In the genomic region with DNA sequence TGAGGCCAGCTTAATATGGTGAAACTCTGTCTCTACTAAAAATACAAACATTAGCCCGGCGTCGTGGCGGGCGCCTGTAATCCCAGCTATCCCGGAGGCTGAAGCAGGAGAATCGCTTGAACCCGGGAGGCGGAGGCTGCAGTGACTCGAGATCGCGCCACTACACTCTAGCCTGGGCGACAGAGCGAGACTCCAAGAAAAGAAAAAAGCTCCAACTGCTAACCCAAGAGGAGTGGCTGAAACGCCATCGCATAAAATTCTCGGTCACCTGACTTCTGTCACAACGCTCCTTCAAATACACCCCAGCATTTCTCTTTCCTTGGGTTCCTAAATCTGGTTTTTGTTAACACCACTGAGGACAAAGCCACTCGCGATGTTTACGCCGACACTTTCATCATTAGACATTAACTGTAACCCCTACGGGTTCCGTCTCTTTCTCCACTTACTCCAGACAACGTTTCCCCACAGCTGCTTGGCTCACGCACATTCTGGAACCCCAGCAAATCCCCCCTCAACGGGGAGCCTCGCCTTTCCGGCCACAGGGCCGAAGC, we compare ENCODE assay signal across 6 cellular contexts. TPM values are rescaled to one million over a fixed set of nuclear protein-coding genes. Genes with fewer than 3 reads are reported as not detected.
DNase-seq lines count a peak whose midpoint lies in the region.

No MANE protein-coding gene starts in this region.

- DNase-seq in SIG-M5 treated with dmso at 0.1 percent for 504 hours (lab: John Stamatoyannopoulos, UW; ENCODE audit: unreplicated experiment), result peak; percentile 73
- DNase-seq in SIG-M5 (lab: John Stamatoyannopoulos, UW), result no peak
- DNase-seq in NCI-H748 treated with DMSO at 0.1 percent for 48 hours (lab: John Stamatoyannopoulos, UW), result peak; percentile 42
- no peak for DNase-seq in SHP77 treated with DMSO at 0.1 percent for 48 hours (lab: John Stamatoyannopoulos, UW)

- peak overlapping the region; percentile 96 to 99 for H3K4me3 ChIP-seq in esophagus (ENCODE audit: low read depth in 1 of 2, low read length in 2 of 2)
- peak overlapping the region; percentile 67 to 100 (median 82) for H3K4me3 ChIP-seq in skin epidermis

- H3K36me3 ChIP-seq in esophagus (ENCODE audit: control insufficient read depth in 2 of 2, insufficient read depth in 2 of 2, low read length in 1 of 2), result peaks cover 3 to 5% of the 10 kb centered on the region in 2 donors

- 0% methylated on average over 30 of the region's 30 CpGs for WGBS in esophagus, 2 donors

- no peaks in the 10 kb centered on the region for H3K27me3 ChIP-seq in esophagus (ENCODE audit: control insufficient read depth in 1 of 2, insufficient read depth in 2 of 2, low read length in 2 of 2)

- H3K9me3 ChIP-seq in esophagus (ENCODE audit: control insufficient read depth in 2 of 2, insufficient read depth in 1 of 2, low read depth in 1 of 2, low read length in 1 of 2), result no peaks in the 10 kb centered on the region

- H3K4me1 ChIP-seq in esophagus (ENCODE audit: control insufficient read depth in 2 of 2, insufficient read depth in 2 of 2, low read length in 1 of 2), result peaks cover 0 to 3% of the 10 kb centered on the region in 2 donors

- H3K27ac ChIP-seq in esophagus (ENCODE audit: low read depth in 2 of 2, low read length in 1 of 2) (peak overlapping the region; percentile 100), skin epidermis (peak overlapping the region; percentile 96 to 100 (median 100))

RNA-seq across cellular contexts. Expression of a gene that starts 0.7 kb away (rescaled TPM):
- 100 to 1,000 TPM in 1 of 2 donors, 10 to 100 TPM in 1; 75.9 to 460 TPM for polyA plus RNA-seq in esophagus

RNA-seq across cellular contexts. Expression of a gene that starts 25.1 kb away (rescaled TPM):
- polyA plus RNA-seq in esophagus, result 10 to 100 TPM; 18.7 to 21.5 TPM

RNA-seq across cellular contexts. Expression of a gene that starts 25.4 kb away (rescaled TPM):
- 10 to 100 TPM; 11.3 to 23.3 TPM for polyA plus RNA-seq in esophagus

RNA-seq across cellular contexts. Expression of a gene that starts 52.0 kb away (rescaled TPM):
- polyA plus RNA-seq in esophagus, result 100 to 1,000 TPM in 1 of 2 donors, 10 to 100 TPM in 1; 62.4 to 103 TPM

Comparison
In these comparisons a context has a peak if more than half of its experiments do, and no peak if none do; other contexts are left out.
1. DNase-seq: peak in SIG-M5 treated with dmso at 0.1 percent for 504 hours (single experiment) and NCI-H748 treated with DMSO at 0.1 percent for 48 hours (single experiment); none in SIG-M5 (single experiment) and SHP77 treated with DMSO at 0.1 percent for 48 hours (single experiment).